Comparison of ENCODE assay signal across 29 cellular contexts in the genomic region with DNA sequence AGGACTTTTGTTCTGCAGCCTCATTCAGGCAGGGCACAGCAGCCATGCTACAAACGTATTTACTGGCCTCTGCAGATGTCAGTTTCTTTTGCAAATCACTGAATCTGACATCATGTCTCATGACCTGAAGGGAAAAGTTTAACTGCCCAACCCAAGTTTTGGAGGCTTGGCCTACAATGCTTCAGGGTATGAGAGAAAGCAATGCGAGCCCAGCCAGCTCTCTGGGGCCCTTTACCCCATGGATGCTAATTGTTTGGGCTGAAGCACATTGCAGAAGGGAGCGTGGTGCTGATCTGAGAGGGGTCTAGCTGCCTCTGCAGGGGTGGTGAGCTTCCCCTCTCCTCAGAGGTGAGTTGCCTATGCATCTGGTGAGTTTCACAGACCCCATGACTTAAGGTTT.
"Had no signal": no experiment of that assay in that cellular context is flagged by ENCODE, and none has a peak within 500 bp of the region (broad histone marks: within the 10 kb centered on the region; RNA-seq: fewer than 3 reads in every experiment).

No MANE protein-coding gene starts in this region.

- FAIRE-seq: endometrium, frontal cortex, keratinocyte had no signal

- H3K27ac Mint-ChIP-seq: dendritic cell treated with granulocyte-macrophage colony-stimulating factor and Interleukin-4, amounts not matched to agents 40 ng/mL and 50 ng/mL, for 4 days; effector memory CD8-positive, alpha-beta T cell; endodermal cell; immature natural killer cell; memory B cell; mesothelial cell of epicardium had no signal

- H2AFZ ChIP-seq: hepatocyte had no signal

- H3K4me2 ChIP-seq: hepatocyte had no signal

- H3K4me1 Mint-ChIP-seq: endodermal cell, memory B cell, mesothelial cell of epicardium had no signal

- H3K4me1 ChIP-seq: colonic mucosa, esophagus squamous epithelium, foreskin keratinocyte, left lung had no signal

- H3K36me3 Mint-ChIP-seq: immature natural killer cell, memory B cell, mesothelial cell of epicardium had no signal

- H3K27ac ChIP-seq: colonic mucosa, epithelial cell of prostate, esophagus squamous epithelium, foreskin keratinocyte, gastroesophageal sphincter, heart left ventricle, hepatocyte, left lung, lower lobe of right lung had no signal

- H3K36me3 ChIP-seq: colonic mucosa, esophagus squamous epithelium, gastroesophageal sphincter, heart left ventricle, left lung, lower lobe of right lung had no signal

- H3K9me3 Mint-ChIP-seq: dendritic cell treated with granulocyte-macrophage colony-stimulating factor and Interleukin-4, amounts not matched to agents 40 ng/mL and 50 ng/mL, for 4 days; endodermal cell; mesothelial cell of epicardium had no signal

- H3K79me2 ChIP-seq: hepatocyte had no signal

- DNase-seq: cerebellar nuclear complex; colonic mucosa; cortex of kidney; effector CD8-positive, alpha-beta T cell; effector memory CD8-positive, alpha-beta T cell; endodermal cell; erythroblast; esophagus squamous epithelium; foreskin keratinocyte; heart left ventricle; hypothalamus; immature natural killer cell; left cardiac atrium; left lung; left ventricle myocardium superior; lower lobe of right lung; mammary epithelial cell; mesendoderm; mucosa of descending colon had no signal

- H3K4me3 Mint-ChIP-seq: dendritic cell treated with granulocyte-macrophage colony-stimulating factor and Interleukin-4, amounts not matched to agents 40 ng/mL and 50 ng/mL, for 4 days; effector memory CD8-positive, alpha-beta T cell; endodermal cell; immature natural killer cell; memory B cell; mesothelial cell of epicardium had no signal

- H3K4me3 ChIP-seq: colonic mucosa, esophagus squamous epithelium, gastroesophageal sphincter, heart left ventricle, hepatocyte, left lung, lower lobe of right lung, mucosa of descending colon had no signal

- H3K27me3 Mint-ChIP-seq: memory B cell had no signal

- H3K27me3 ChIP-seq: colonic mucosa, esophagus squamous epithelium, foreskin keratinocyte, gastroesophageal sphincter, hepatocyte, left lung had no signal

- ATAC-seq: effector memory CD8-positive, alpha-beta T cell; esophagus mucosa; foreskin keratinocyte; gastroesophageal sphincter; heart left ventricle; left cardiac atrium; left lung; left ventricle myocardium superior; lower lobe of right lung; mucosa of descending colon had no signal

- H3K9me3 ChIP-seq: colonic mucosa, esophagus squamous epithelium, gastroesophageal sphincter, heart left ventricle, left lung, lower lobe of right lung, mucosa of descending colon had no signal
